Comparison of ENCODE assay signal across 8 cellular contexts in genomic region chr22:30425327-30425615, GRCh38. TPM values are rescaled to one million over a fixed set of nuclear protein-coding genes. Genes with fewer than 3 reads are reported as not detected.
DNase-seq lines count a peak whose midpoint lies in the region; ATAC-seq and TF ChIP-seq lines count a peak whose summit lies in the region.

No MANE protein-coding gene starts in this region.

- H3K27me3 Mint-ChIP-seq in CD8-positive, alpha-beta memory T cell, result no peaks in the 10 kb centered on the region
- H3K27me3 Mint-ChIP-seq in osteocyte (ENCODE audit: unreplicated experiment), result no peaks in the 10 kb centered on the region

- no peaks in the 10 kb centered on the region for H3K36me3 ChIP-seq in CD8-positive, alpha-beta memory T cell (ENCODE audit: insufficient read depth, low read length)

- H3K9me3 ChIP-seq in CD8-positive, alpha-beta memory T cell (ENCODE audit: low read length), result no peaks in the 10 kb centered on the region

- peaks cover 0 to 47% (median 7%) of the 10 kb centered on the region in 3 donors for H3K36me3 Mint-ChIP-seq in CD8-positive, alpha-beta memory T cell
- no peaks in the 10 kb centered on the region for H3K36me3 Mint-ChIP-seq in osteocyte (ENCODE audit: unreplicated experiment)

- peak overlapping the region; percentile 70 for H3K4me3 ChIP-seq in CD8-positive, alpha-beta memory T cell (ENCODE audit: low read length)
- H3K4me3 ChIP-seq in epithelial cell of proximal tubule (ENCODE audit: low read depth, low read length), result peak overlapping the region; percentile 68

- peaks cover 51 to 66% (median 62%) of the 10 kb centered on the region in 3 donors for H3K4me1 Mint-ChIP-seq in CD8-positive, alpha-beta memory T cell
- H3K4me1 Mint-ChIP-seq in osteocyte (ENCODE audit: unreplicated experiment), result peaks cover 49% of the 10 kb centered on the region

- H3K4me3 Mint-ChIP-seq in CD8-positive, alpha-beta memory T cell, result peak overlapping the region; percentile 91 to 98 (median 95)
- peak overlapping the region; percentile 83 for H3K4me3 Mint-ChIP-seq in osteocyte (ENCODE audit: unreplicated experiment)

- no peak for ATAC-seq in HG03108 (IDR thresholded peaks at IDR 0.05; ENCODE audit: unreplicated experiment)

- peaks cover 44% of the 10 kb centered on the region for H3K4me1 ChIP-seq in CD8-positive, alpha-beta memory T cell (ENCODE audit: insufficient read depth, low read length)

- H3K9me3 Mint-ChIP-seq in CD8-positive, alpha-beta memory T cell, result no peaks in the 10 kb centered on the region
- no peaks in the 10 kb centered on the region for H3K9me3 Mint-ChIP-seq in osteocyte (ENCODE audit: unreplicated experiment)

- TF ChIP-seq CTCF in epithelial cell of proximal tubule (conservative IDR thresholded peaks at IDR 0.05; ENCODE audit: low read depth, low read length) (no peak), osteocyte (IDR thresholded peaks at IDR 0.05) (no peak)

- H3K27ac ChIP-seq in CD8-positive, alpha-beta memory T cell (ENCODE audit: low read depth, low read length), result peak overlapping the region; percentile 81

- POLR2A ChIA-PET in CD8-positive, alpha-beta memory T cell (lab: Charles Lee), result interaction anchor here (0.7 to 3.2 kb wide), 4 partner anchors 10 to 137 kb away, joined by 3 to 16 read pairs (median 6); partner anchors contain the start of genes CASTOR1, CCDC157 and SF3A1

- CTCF ChIA-PET in CD8-positive, alpha-beta memory T cell (lab: Charles Lee), result interaction anchor here (0.8 to 5.9 kb wide), 10 partner anchors 8 to 136 kb away, joined by 3 to 37 read pairs (median 8); partner anchors contain the start of gene CASTOR1

- H3K27me3 ChIP-seq in CD8-positive, alpha-beta memory T cell (ENCODE audit: insufficient read depth, low read length, poor library complexity, severe bottlenecking), result no peaks in the 10 kb centered on the region

- peak overlapping the region; percentile 91 to 100 (median 97) for H3K27ac Mint-ChIP-seq in CD8-positive, alpha-beta memory T cell
- H3K27ac Mint-ChIP-seq in osteocyte (ENCODE audit: unreplicated experiment), result peak overlapping the region; percentile 88

- no peak for DNase-seq in CD8-positive, alpha-beta memory T cell
- DNase-seq in epithelial cell of proximal tubule (ENCODE audit: low read depth) (no peak), osteocyte (ENCODE audit: extremely low spot score, unreplicated experiment) (no peak), OCI-M1 (lab: John Stamatoyannopoulos, UW) (no peak), HPDE6-E6E7 (ENCODE audit: extremely low spot score) (no peak), RKO (ENCODE audit: low spot score) (no peak)

TF ChIP-seq in PFSK-1, 5 proteins besides CTCF, POLR2A, EP300 and RAD21:
- TF ChIP-seq POLR2AphosphoS5 (IDR thresholded peaks at IDR 0.05; ENCODE audit: low read depth, low read length), result 0 out of 2 replicates have a peak, but pooled peaks have one; percentile 6
- TF ChIP-seq TAF1 (IDR thresholded peaks at IDR 0.05; ENCODE audit: borderline replicate concordance, insufficient read depth, low read length), result no peak

RNA-seq across cellular contexts. Expression of gene MTFP1, which starts 0.3 kb away (rescaled TPM):
- total RNA-seq in CD8-positive, alpha-beta memory T cell, result 100 to 1,000 TPM; 104 to 110 TPM
- polyA plus RNA-seq in CD8-positive, alpha-beta memory T cell, result 43.1 TPM
- polyA plus RNA-seq in PFSK-1 (2012; ENCODE audit: insufficient read length, low read depth), result 48.7 TPM
- total RNA-seq in epithelial cell of proximal tubule (79.7 and 115 TPM in 2 replicates), osteocyte (8.4 and 10.5 TPM in 2 replicates)

RNA-seq across cellular contexts. Expression of gene SEC14L2, which starts 28.5 kb away (rescaled TPM):
- 1 to 10 TPM; 4.4 to 4.9 TPM for total RNA-seq in CD8-positive, alpha-beta memory T cell
- 4.6 TPM for polyA plus RNA-seq in CD8-positive, alpha-beta memory T cell
- polyA plus RNA-seq in PFSK-1 (2012; ENCODE audit: insufficient read length, low read depth), result 5.4 TPM
- total RNA-seq in epithelial cell of proximal tubule (36.2 and 49.6 TPM in 2 replicates), osteocyte (14.9 and 19.0 TPM in 2 replicates)

RNA-seq across cellular contexts. Expression of gene RNF215, which starts 38.1 kb away (rescaled TPM):
- total RNA-seq in CD8-positive, alpha-beta memory T cell, result 1 to 10 TPM; 6.3 to 7.9 TPM
- polyA plus RNA-seq in CD8-positive, alpha-beta memory T cell, result 0.22 TPM
- polyA plus RNA-seq in PFSK-1 (2012; ENCODE audit: insufficient read length, low read depth), result 30.1 TPM
- 19.2 and 28.0 TPM in 2 replicates for total RNA-seq in epithelial cell of proximal tubule
- 36.1 and 36.6 TPM in 2 replicates for total RNA-seq in osteocyte

RNA-seq across cellular contexts. Expression of gene SEC14L3, which starts 46.5 kb away (rescaled TPM):
- not detected for total RNA-seq in CD8-positive, alpha-beta memory T cell
- not detected for polyA plus RNA-seq in CD8-positive, alpha-beta memory T cell
- polyA plus RNA-seq in PFSK-1 (2012; ENCODE audit: insufficient read length, low read depth), result not detected
- total RNA-seq in epithelial cell of proximal tubule (not detected in 2 replicates), osteocyte (not detected in 2 replicates)
